Comparison of ENCODE assay signal across 8 cellular contexts in genomic region chr12:49188916-49189367, GRCh38. TPM values are rescaled to one million over a fixed set of nuclear protein-coding genes. Genes with fewer than 3 reads are reported as not detected.
DNase-seq lines count a peak whose midpoint lies in the region; TF ChIP-seq lines count a peak whose summit lies in the region.

Gene TUBA1A (minus strand): TSS chr12:49189080. CDS start chr12:49188979, 101 bp downstream.

- peaks cover 13% of the 10 kb centered on the region for H3K27me3 Mint-ChIP-seq in HFFc6 (ENCODE audit: insufficient read depth)
- H3K27me3 Mint-ChIP-seq in activated naive CD8-positive, alpha-beta T cell, result no peaks in the 10 kb centered on the region

- no peaks in the 10 kb centered on the region for H3K9me3 Mint-ChIP-seq in HFFc6
- H3K9me3 Mint-ChIP-seq in activated naive CD8-positive, alpha-beta T cell (ENCODE audit: low read depth), result no peaks in the 10 kb centered on the region

- peak; percentile 67 for TF ChIP-seq POLR2A in NB4 (IDR thresholded peaks at IDR 0.05; ENCODE audit: extremely low read depth, insufficient read length)

- H3K27me3 ChIP-seq in osteoblast (ENCODE audit: insufficient read depth, low read length) (no peaks in the 10 kb centered on the region), thymus (ENCODE audit: control insufficient read depth, insufficient read depth) (no peaks in the 10 kb centered on the region)

- H3K27ac Mint-ChIP-seq in HFFc6, result peak within 1 kb of the TSS; percentile 98
- peak within 1 kb of the TSS; percentile 95 for H3K27ac Mint-ChIP-seq in activated naive CD8-positive, alpha-beta T cell

- H3K36me3 Mint-ChIP-seq in HFFc6 (ENCODE audit: low read depth), result peaks cover 29% of the 10 kb centered on the region
- H3K36me3 Mint-ChIP-seq in activated naive CD8-positive, alpha-beta T cell, result peaks cover 2% of the 10 kb centered on the region

- peak within 1 kb of the TSS; percentile 76 for H3K9ac ChIP-seq in SK-N-MC (ENCODE audit: insufficient read length)

- H3K4me3 ChIP-seq in NB4 (ENCODE audit: low read depth, low read length) (peak within 1 kb of the TSS; percentile 78), SK-N-MC (peak within 1 kb of the TSS; percentile 96), osteoblast (ENCODE audit: insufficient read depth, low read length) (peak within 1 kb of the TSS; percentile 85), thymus (ENCODE audit: low read length) (peak within 1 kb of the TSS; percentile 72)

- DNase-seq in GM04504 (ENCODE audit: low read depth) (peak; percentile 98), HFFc6 (peak; percentile 99), NB4 (ENCODE audit: low read depth) (peak; percentile 95), SK-N-MC (ENCODE audit: low read depth, low spot score) (peak; percentile 97), glomerular visceral epithelial cell (ENCODE audit: extremely low spot score) (peak; percentile 99), osteoblast (ENCODE audit: insufficient read length, low spot score, missing footprints) (peak; percentile 96)

- peaks cover 23% of the 10 kb centered on the region for H3K79me2 ChIP-seq in osteoblast (ENCODE audit: insufficient read depth, low read length)

- H3K27ac ChIP-seq in SK-N-MC (peak within 1 kb of the TSS; percentile 65), osteoblast (ENCODE audit: low read depth, low read length) (peak within 1 kb of the TSS; percentile 59), thymus (ENCODE audit: low read depth) (peak within 1 kb of the TSS; percentile 99)

- under 1% methylated on average over 26 of the region's 26 CpGs for WGBS in thymus

- H3K4me1 ChIP-seq in osteoblast (ENCODE audit: insufficient read depth, low read length) (peaks cover 10% of the 10 kb centered on the region), thymus (ENCODE audit: control insufficient read depth, insufficient read depth, low read length) (peaks cover 4% of the 10 kb centered on the region)

- no peaks in the 10 kb centered on the region for H3K9me3 ChIP-seq in SK-N-MC (ENCODE audit: low read depth, low read length)
- no peaks in the 10 kb centered on the region for H3K9me3 ChIP-seq in osteoblast (ENCODE audit: low read depth, low read length)
- H3K9me3 ChIP-seq in thymus (ENCODE audit: control insufficient read depth), result no peaks in the 10 kb centered on the region

- peak within 1 kb of the TSS; percentile 71 for H2AFZ ChIP-seq in osteoblast (ENCODE audit: low read length)

- H3K4me1 Mint-ChIP-seq in HFFc6 (ENCODE audit: low read depth), result peaks cover 27% of the 10 kb centered on the region
- H3K4me1 Mint-ChIP-seq in activated naive CD8-positive, alpha-beta T cell (ENCODE audit: low read depth), result peaks cover 27% of the 10 kb centered on the region

- peaks cover 13% of the 10 kb centered on the region for H3K36me3 ChIP-seq in SK-N-MC (ENCODE audit: insufficient read depth, low read length)
- H3K36me3 ChIP-seq in osteoblast (ENCODE audit: insufficient read depth, low read length), result peaks cover 21% of the 10 kb centered on the region
- peaks cover 21% of the 10 kb centered on the region for H3K36me3 ChIP-seq in thymus (ENCODE audit: control insufficient read depth, insufficient read depth)

- H3K4me2 ChIP-seq in osteoblast (ENCODE audit: insufficient read depth, low read length), result peak within 1 kb of the TSS; percentile 86

- H4K20me1 ChIP-seq in osteoblast (ENCODE audit: insufficient read depth, low read length), result peaks cover 12% of the 10 kb centered on the region

- TF ChIP-seq CTCF in HFFc6 (IDR thresholded peaks at IDR 0.05) (no peak), NB4 (IDR thresholded peaks at IDR 0.05; ENCODE audit: low read depth, low read length) (no peak), osteoblast (IDR thresholded peaks at IDR 0.05; ENCODE audit: extremely low read depth, low read depth, low read length) (no peak)

- peak within 1 kb of the TSS; percentile 98 for H3K4me3 Mint-ChIP-seq in HFFc6
- peak within 1 kb of the TSS; percentile 97 for H3K4me3 Mint-ChIP-seq in activated naive CD8-positive, alpha-beta T cell

RNA-seq across cellular contexts. Expression of gene TUBA1A, which starts in this region (rescaled TPM):
- total RNA-seq in HFFc6 (2021; fragmentation: NEBNext Ultra II Directional; extraction: Animal tissue kit (Norgen Biotek cat#: 25700)), result 100 to 1,000 TPM; 227 to 300 (median 257) TPM
- total RNA-seq in osteoblast, result 478 and 491 TPM in 2 replicates
- polyA plus RNA-seq in thymus, result 111 TPM

Comparison
In these comparisons a context has a peak if more than half of its experiments do, and no peak if none do; other contexts are left out.
1. Peak in every context shown above with its lines: DNase-seq, H3K4me3 ChIP-seq and H3K27ac ChIP-seq.